In the genomic region with DNA sequence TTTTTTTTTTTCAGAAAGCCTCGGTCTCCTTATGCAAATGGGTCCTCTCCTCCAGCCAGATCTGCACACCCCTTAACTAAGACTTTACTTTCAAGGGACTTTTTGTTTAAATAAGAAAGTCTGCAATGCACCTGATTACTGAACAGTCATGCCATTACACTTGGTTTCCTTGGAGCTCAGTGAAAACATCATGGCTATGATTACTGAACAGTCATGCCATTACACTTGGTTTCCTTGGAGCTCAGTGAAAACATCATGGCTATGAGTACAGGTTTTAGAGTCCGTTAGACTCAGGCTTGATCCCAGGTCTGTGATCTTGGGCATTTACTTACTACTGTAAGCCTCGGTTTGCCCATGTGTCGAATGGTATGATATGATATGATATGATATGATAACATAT, we compare ENCODE assay signal across 10 cellular contexts. TPM values are rescaled to one million over a fixed set of nuclear protein-coding genes. Genes with fewer than 3 reads are reported as not detected.
"Had no signal": no experiment of that assay in that cellular context is flagged by ENCODE, and none has a peak within 500 bp of the region (broad histone marks: within the 10 kb centered on the region; RNA-seq: fewer than 3 reads in every experiment).

No MANE protein-coding gene starts in this region.

- H3K9ac ChIP-seq: GM23248 had no signal

- H2AFZ ChIP-seq: GM23248 had no signal

- ATAC-seq: HCT116 had no signal

- FAIRE-seq: HepG2 had no signal

- H3K4me3 ChIP-seq: GM23248, HAP-1 had no signal

- H3K4me1 ChIP-seq: HAP-1 had no signal

- DNase-seq: GM23248, GOT3, H7, HFFc6 had no signal

- H3K27ac ChIP-seq: GM23248, HL-60 had no signal

- H3K36me3 ChIP-seq: HAP-1 had no signal

- H3K9me3 ChIP-seq: HAP-1 had no signal

RNA-seq across cellular contexts. Expression of gene ENTPD3, which starts 10.1 kb away (rescaled TPM):
- total RNA-seq: GM23248, H4, H7, HepG2, HFFc6, HT1080 had no signal
- polyA plus RNA-seq: GM23248 had no signal
